ENCODE assay signal across 8 cellular contexts in genomic region chr6:108074359-108075144, GRCh38. TPM values are rescaled to one million over a fixed set of nuclear protein-coding genes. Genes with fewer than 3 reads are reported as not detected.
DNase-seq lines count a peak whose midpoint lies in the region; ATAC-seq and TF ChIP-seq lines count a peak whose summit lies in the region.

TSS of gene OSTM1 (minus strand) at chr6:108074741. CDS start at chr6:108074651, 90 bp downstream.

- TF ChIP-seq POLR2A in GM19099 (IDR thresholded peaks at IDR 0.05; ENCODE audit: extremely low read depth, insufficient read length, low read depth) = peak; percentile 87

- ATAC-seq in HG03378 (IDR thresholded peaks at IDR 0.05; ENCODE audit: unreplicated experiment) = peak; percentile 78
- ATAC-seq in left colon = peak; percentile 99

- DNase-seq in AML-193 (lab: John Stamatoyannopoulos, UW) (peak; percentile 86 to 93), NCI-H524 treated with DMSO at 0.1 percent for 48 hours (lab: John Stamatoyannopoulos, UW) (peak; percentile 2), left colon (peak; percentile 86 to 94)
- DNase-seq in activated CD4-positive, alpha-beta T cell treated with anti-CD3 and anti-CD28 coated beads for 48 hours = peak; percentile 94
- DNase-seq in stimulated activated CD4-positive, alpha-beta T cell treated with anti-CD3 and anti-CD28 coated beads, Interleukin-2, amount 100 ng/mL, for 24 hours = peak; percentile 94 to 97

- intact Hi-C loops in left colon (cut with DNase I, micrococcal nuclease) = no loop called here

- H3K27ac ChIP-seq in cingulate gyrus (ENCODE audit: low read depth, low read length) = peak within 1 kb of the TSS; percentile 91

RNA-seq across cellular contexts. Expression of gene OSTM1, which starts in this region (rescaled TPM):
- 10 to 100 TPM; 25.0 to 32.0 TPM for total RNA-seq in left colon

Comparison
In these comparisons a context has a peak if more than half of its experiments do, and no peak if none do; other contexts are left out.
1. Peak in every context shown above with its lines: DNase-seq, ATAC-seq and H3K27ac ChIP-seq.
2. DNase-seq: peak in every context shown above with its lines; median percentile 96 in stimulated activated CD4-positive, alpha-beta T cell treated with anti-CD3 and anti-CD28 coated beads, Interleukin-2, amount 100 ng/mL, for 24 hours; 94 in activated CD4-positive, alpha-beta T cell treated with anti-CD3 and anti-CD28 coated beads for 48 hours; 90 in left colon; 90 in AML-193; 2 in NCI-H524 treated with DMSO at 0.1 percent for 48 hours.